ENCODE assay signal across 21 cellular contexts in genomic region chr3:143657391-143657790, GRCh38.
"Had no signal": no experiment of that assay in that cellular context is flagged by ENCODE, and none has a peak within 500 bp of the region (broad histone marks: within the 10 kb centered on the region; RNA-seq: fewer than 3 reads in every experiment).

No MANE protein-coding gene starts in this region.

- H3K27me3 ChIP-seq: body of pancreas, cardiac muscle cell, ovary, thyroid gland, upper lobe of right lung had no signal

- ATAC-seq: body of pancreas; left lobe of liver; lower lobe of right lung; natural killer cell treated with Interleukin-12 subunit alpha and Interleukin-12 subunit beta and Interleukin-15 and Interleukin-18, amount 100 ng/mL, for 72 hours; T-helper 17 cell; upper lobe of right lung had no signal

- H3K27ac ChIP-seq: body of pancreas, cardiac muscle cell, lower lobe of right lung, ovary, prostate gland, thyroid gland, upper lobe of right lung had no signal

- H3K4me3 ChIP-seq: body of pancreas, cardiac muscle cell, lower lobe of right lung, ovary, prostate gland, thyroid gland, upper lobe of right lung had no signal

- DNase-seq: activated B cell treated with CpG ODN at 0.5 μM for 24 hours; activated CD4-positive, alpha-beta memory T cell treated with anti-CD3 and anti-CD28 coated beads for 36 hours; activated CD4-positive, alpha-beta T cell treated with anti-CD3 and anti-CD28 coated beads for 4 hours; activated naive CD4-positive, alpha-beta T cell treated with Interleukin-2 at 50 U/mL for 16 hours; activated naive CD8-positive, alpha-beta T cell treated with anti-CD3 and anti-CD28 coated beads for 36 hours; activated T-cell treated with anti-CD3 and anti-CD28 coated beads, Interleukin-2, amount 50 U/mL, for 48 hours; amygdala; body of pancreas; effector CD8-positive, alpha-beta T cell; lower lobe of right lung; ovary; stimulated activated CD4-positive, alpha-beta T cell treated with anti-CD3 and anti-CD28 coated beads, Interleukin-12 subunit alpha, Interleukin-12 subunit beta, amount 100 ng/mL, for 4 hours; substantia nigra; SW 1271; T-helper 17 cell; thyroid gland; upper lobe of right lung had no signal
